In genomic region chr2:222435400-222436039, GRCh38 we compare ENCODE assay signal across 4 cellular contexts. TPM values are rescaled to one million over a fixed set of nuclear protein-coding genes. Genes with fewer than 3 reads are reported as not detected.
"Had no signal": no experiment of that assay in that cellular context is flagged by ENCODE, and none has a peak within 500 bp of the region (broad histone marks: within the 10 kb centered on the region; RNA-seq: fewer than 3 reads in every experiment).

No MANE protein-coding gene starts in this region.

RNA-seq across cellular contexts. Expression of gene SGPP2, which starts 11.2 kb away (rescaled TPM):
- total RNA-seq: fibroblast of lung, myocyte had no signal
- polyA plus RNA-seq: fibroblast of lung; immature natural killer cell; naive thymus-derived CD8-positive, alpha-beta T cell had no signal
